ENCODE assay signal across 8 cellular contexts in genomic region chr9:133782157-133783130, GRCh38. TPM values are rescaled to one million over a fixed set of nuclear protein-coding genes. Genes with fewer than 3 reads are reported as not detected.
DNase-seq lines count a peak whose midpoint lies in the region; ATAC-seq and TF ChIP-seq lines count a peak whose summit lies in the region.

No MANE protein-coding gene starts in this region.

- H3K4me3 ChIP-seq in dorsolateral prefrontal cortex: no peak overlapping the region

- H3K27ac ChIP-seq in dorsolateral prefrontal cortex: no peak overlapping the region

- intact Hi-C loops in dorsolateral prefrontal cortex (cut with DNase I): loop anchor here in 1 of 2 donors (1.0 to 10.0 kb wide), 2 partner anchors 214 to 672 kb away; no protein-coding TSS in a partner anchor

- DNase-seq in NK-92 treated with Interleukin-12 subunit alpha and Interleukin-12 subunit beta, amount 100 ng/mL, for 24 hours (lab: John Stamatoyannopoulos, UW): peak; percentile 22
- DNase-seq in NK-92 (lab: John Stamatoyannopoulos, UW; ENCODE audit: unreplicated experiment): no peak
- peak; percentile 76 for DNase-seq in NCI-H2171 (lab: John Stamatoyannopoulos, UW)
- peak; percentile 57 to 63 for DNase-seq in activated CD4-positive, alpha-beta T cell treated with anti-CD3 and anti-CD28 coated beads, Interleukin-2, amount 50 U/mL, for 4 hours
- DNase-seq in dorsolateral prefrontal cortex: peak; percentile 68 to 87 (median 82)
- DNase-seq in lung microvascular endothelial cell (ENCODE audit: low read depth in 2 of 2): peak; percentile 73 to 86
- DNase-seq in stimulated activated CD8-positive, alpha-beta memory T cell treated with anti-CD3 and anti-CD28 coated beads, Interleukin-15, amount 100 ng/mL, for 48 hours (ENCODE audit: low read depth in 2 of 2): peak; percentile 36

- no peak for ATAC-seq in GM18858 (IDR thresholded peaks at IDR 0.05; ENCODE audit: unreplicated experiment)

- TF ChIP-seq CTCF in dorsolateral prefrontal cortex (IDR thresholded peaks at IDR 0.05 in 54 of 56, conservative IDR thresholded peaks at IDR 0.05 in 2 of 56; ENCODE audit: low read depth in 1 of 56, partially characterized antibody in 56 of 56): peak; percentile 51 to 91 (median 83)

- no peaks in the 10 kb centered on the region for H3K27me3 ChIP-seq in dorsolateral prefrontal cortex

RNA-seq across cellular contexts. Expression of gene SARDH, which starts 44.3 kb away (rescaled TPM):
- 10 to 100 TPM in 6 of 120 experiments, 1 to 10 TPM in 114; 2.4 to 13.2 (median 6.0) TPM for total RNA-seq in dorsolateral prefrontal cortex
- total RNA-seq in lung microvascular endothelial cell: 0.20 and 0.22 TPM in 2 replicates
